18 cellular contexts compared by ENCODE assay signal in genomic region chr6:4374231-4374630, GRCh38.
"Had no signal": no experiment of that assay in that cellular context is flagged by ENCODE, and none has a peak within 500 bp of the region (broad histone marks: within the 10 kb centered on the region; RNA-seq: fewer than 3 reads in every experiment).

No MANE protein-coding gene starts in this region.

- H3K4me1 Mint-ChIP-seq: memory B cell; stimulated activated naive CD8-positive, alpha-beta T cell treated with anti-CD3 and anti-CD28 coated beads, Interleukin-15, amount 100 ng/mL, for 72 hours had no signal

- H3K27ac Mint-ChIP-seq: activated naive CD4-positive, alpha-beta T cell treated with anti-CD3 and anti-CD28 coated beads, Interleukin-2, amount 50 U/mL, for 72 hours; activated T-cell treated with anti-CD3 and anti-CD28 coated beads, Interleukin-2, amount 50 U/mL, for 72 hours; memory B cell; naive thymus-derived CD8-positive, alpha-beta T cell; stimulated activated naive CD8-positive, alpha-beta T cell treated with anti-CD3 and anti-CD28 coated beads, Interleukin-15, amount 100 ng/mL, for 72 hours had no signal

- H3K36me3 ChIP-seq: cardiac muscle cell, left lung, right atrium auricular region, upper lobe of left lung had no signal

- H3K9me3 Mint-ChIP-seq: activated naive CD4-positive, alpha-beta T cell treated with anti-CD3 and anti-CD28 coated beads, Interleukin-2, amount 50 U/mL, for 72 hours; activated T-cell treated with anti-CD3 and anti-CD28 coated beads, Interleukin-2, amount 50 U/mL, for 72 hours; memory B cell; naive thymus-derived CD8-positive, alpha-beta T cell; stimulated activated naive CD8-positive, alpha-beta T cell treated with anti-CD3 and anti-CD28 coated beads, Interleukin-15, amount 100 ng/mL, for 72 hours had no signal

- H3K4me2 ChIP-seq: hepatocyte had no signal

- H3K4me1 ChIP-seq: left lung, upper lobe of left lung had no signal

- H3K27ac ChIP-seq: cardiac muscle cell, dorsolateral prefrontal cortex, hepatocyte, left lung, right atrium auricular region, upper lobe of left lung, VCaP had no signal

- H3K9me3 ChIP-seq: left lung, mucosa of descending colon, right atrium auricular region, upper lobe of left lung had no signal

- H3K4me3 ChIP-seq: cardiac muscle cell, dorsolateral prefrontal cortex, hepatocyte, left lung, mucosa of descending colon, right atrium auricular region, upper lobe of left lung had no signal

- H3K36me3 Mint-ChIP-seq: activated naive CD4-positive, alpha-beta T cell treated with anti-CD3 and anti-CD28 coated beads, Interleukin-2, amount 50 U/mL, for 72 hours; memory B cell; naive thymus-derived CD8-positive, alpha-beta T cell had no signal

- H3K27me3 ChIP-seq: cardiac muscle cell, hepatocyte, left lung, right atrium auricular region, upper lobe of left lung had no signal

- H3K4me3 Mint-ChIP-seq: activated T-cell treated with anti-CD3 and anti-CD28 coated beads, Interleukin-2, amount 50 U/mL, for 72 hours; memory B cell; naive thymus-derived CD8-positive, alpha-beta T cell; stimulated activated naive CD8-positive, alpha-beta T cell treated with anti-CD3 and anti-CD28 coated beads, Interleukin-15, amount 100 ng/mL, for 72 hours had no signal

- H3K79me2 ChIP-seq: hepatocyte had no signal

- DNase-seq: activated CD4-positive, alpha-beta T cell treated with anti-CD3 and anti-CD28 coated beads, Interleukin-2, amount 50 U/mL, for 48 hours; activated CD8-positive, alpha-beta memory T cell treated with anti-CD3 and anti-CD28 coated beads, Interleukin-2, amount 50 U/mL, for 4 hours; activated gamma-delta T cell; activated T-cell treated with anti-CD3 and anti-CD28 coated beads, Interleukin-2, amount 50 U/mL, for 72 hours; dorsolateral prefrontal cortex; left lung; mucosa of descending colon; naive thymus-derived CD8-positive, alpha-beta T cell; occipital lobe; small intestine; stimulated activated naive CD8-positive, alpha-beta T cell treated with anti-CD3 and anti-CD28 coated beads, Interleukin-15, amount 100 ng/mL, for 72 hours had no signal

- H2AFZ ChIP-seq: hepatocyte had no signal

- ATAC-seq: activated naive CD4-positive, alpha-beta T cell treated with anti-CD3 and anti-CD28 coated beads, Interleukin-2, amount 50 U/mL, for 72 hours; activated T-cell treated with anti-CD3 and anti-CD28 coated beads, Interleukin-2, amount 50 U/mL, for 72 hours; left lung; mucosa of descending colon; naive thymus-derived CD8-positive, alpha-beta T cell; stimulated activated naive CD8-positive, alpha-beta T cell treated with anti-CD3 and anti-CD28 coated beads, Interleukin-15, amount 100 ng/mL, for 72 hours had no signal
